8 cellular contexts compared by ENCODE assay signal in genomic region chr7:30029696-30030095, GRCh38. TPM values are rescaled to one million over a fixed set of nuclear protein-coding genes. Genes with fewer than 3 reads are reported as not detected.
DNase-seq lines count a peak whose midpoint lies in the region; ATAC-seq and TF ChIP-seq lines count a peak whose summit lies in the region.

No MANE protein-coding gene starts in this region.

- no peaks in the 10 kb centered on the region for H3K36me3 ChIP-seq in skeletal muscle tissue (ENCODE audit: control insufficient read depth in 3 of 3, insufficient read depth in 3 of 3, low read length in 3 of 3)

- no peaks in the 10 kb centered on the region for H3K36me3 Mint-ChIP-seq in stimulated activated memory B cell treated with anti-CD40 and anti-IgM and Interleukin-4, amounts not matched to agents 10 μg/mL and 1 μg/mL and 100 μg/mL, for 72 hours

- H3K4me1 Mint-ChIP-seq in stimulated activated memory B cell treated with anti-CD40 and anti-IgM and Interleukin-4, amounts not matched to agents 10 μg/mL and 1 μg/mL and 100 μg/mL, for 72 hours = peaks cover 19% of the 10 kb centered on the region

- peak overlapping the region in 2 of 3 donors; percentile 86 to 87 for H3K9ac ChIP-seq in skeletal muscle tissue (ENCODE audit: low read depth in 1 of 3, low read length in 3 of 3)

- DNase-seq in NCI-H748 (lab: John Stamatoyannopoulos, UW; ENCODE audit: unreplicated experiment) (peak; percentile 25), NCI-H748 treated with DMSO at 0.1 percent for 48 hours (lab: John Stamatoyannopoulos, UW) (no peak), OCI-M1 (lab: John Stamatoyannopoulos, UW) (peak; percentile 39), fibroblast of mammary gland (ENCODE audit: low read depth) (no peak)

- peak overlapping the region; percentile 88 for H3K4me3 ChIP-seq in fibroblast of mammary gland (ENCODE audit: control insufficient read depth, low read depth, low read length)
- peak overlapping the region in 2 of 3 donors; percentile 87 to 100 for H3K4me3 ChIP-seq in skeletal muscle tissue (ENCODE audit: low read length in 3 of 3)

- no peaks in the 10 kb centered on the region for H3K9me3 ChIP-seq in skeletal muscle tissue (ENCODE audit: control insufficient read depth in 3 of 3, low read length in 3 of 3)

- H3K27me3 ChIP-seq in skeletal muscle tissue (ENCODE audit: control insufficient read depth in 3 of 3, insufficient read depth in 3 of 3, low read length in 3 of 3) = no peaks in the 10 kb centered on the region

- H3K27me3 Mint-ChIP-seq in stimulated activated memory B cell treated with anti-CD40 and anti-IgM and Interleukin-4, amounts not matched to agents 10 μg/mL and 1 μg/mL and 100 μg/mL, for 72 hours = no peaks in the 10 kb centered on the region

- H3K27ac ChIP-seq in skeletal muscle tissue (ENCODE audit: low read depth, low read length) = no peak overlapping the region

- ATAC-seq in stimulated activated memory B cell treated with anti-CD40 and anti-IgM and Interleukin-4, amounts not matched to agents 10 μg/mL and 1 μg/mL and 100 μg/mL, for 72 hours = no peak
- ATAC-seq in HG03442 (IDR thresholded peaks at IDR 0.05; ENCODE audit: unreplicated experiment) (no peak), HG03196 (IDR thresholded peaks at IDR 0.05; ENCODE audit: unreplicated experiment) (no peak)

- H3K9me3 Mint-ChIP-seq in stimulated activated memory B cell treated with anti-CD40 and anti-IgM and Interleukin-4, amounts not matched to agents 10 μg/mL and 1 μg/mL and 100 μg/mL, for 72 hours = no peaks in the 10 kb centered on the region

- H3K4me3 Mint-ChIP-seq in stimulated activated memory B cell treated with anti-CD40 and anti-IgM and Interleukin-4, amounts not matched to agents 10 μg/mL and 1 μg/mL and 100 μg/mL, for 72 hours = no peak overlapping the region

- H3K4me1 ChIP-seq in skeletal muscle tissue (ENCODE audit: control insufficient read depth in 3 of 3, insufficient read depth in 3 of 3, low read length in 3 of 3) = peaks cover 25 to 33% (median 27%) of the 10 kb centered on the region in 3 donors

- no peak overlapping the region for H3K27ac Mint-ChIP-seq in stimulated activated memory B cell treated with anti-CD40 and anti-IgM and Interleukin-4, amounts not matched to agents 10 μg/mL and 1 μg/mL and 100 μg/mL, for 72 hours

- no peak for TF ChIP-seq CTCF in fibroblast of mammary gland (conservative IDR thresholded peaks at IDR 0.05; ENCODE audit: control insufficient read depth, insufficient read depth, low read depth, low read length)

RNA-seq across cellular contexts. Expression of gene PLEKHA8, which starts 1.5 kb away (rescaled TPM):
- total RNA-seq in skeletal muscle tissue = 6.8 TPM

RNA-seq across cellular contexts. Expression of gene FKBP14, which starts 3.2 kb away (rescaled TPM):
- total RNA-seq in skeletal muscle tissue = 13.0 TPM

RNA-seq across cellular contexts. Expression of gene SCRN1, which starts 40.1 kb away (rescaled TPM):
- total RNA-seq in skeletal muscle tissue = 20.4 TPM

Comparison
In these comparisons a context has a peak if more than half of its experiments do, and no peak if none do; other contexts are left out.
1. DNase-seq: peak in NCI-H748 (single experiment) and OCI-M1 (single experiment); none in NCI-H748 treated with DMSO at 0.1 percent for 48 hours (single experiment) and fibroblast of mammary gland (single experiment).